1 cellular context compared by ENCODE assay signal in the genomic region with DNA sequence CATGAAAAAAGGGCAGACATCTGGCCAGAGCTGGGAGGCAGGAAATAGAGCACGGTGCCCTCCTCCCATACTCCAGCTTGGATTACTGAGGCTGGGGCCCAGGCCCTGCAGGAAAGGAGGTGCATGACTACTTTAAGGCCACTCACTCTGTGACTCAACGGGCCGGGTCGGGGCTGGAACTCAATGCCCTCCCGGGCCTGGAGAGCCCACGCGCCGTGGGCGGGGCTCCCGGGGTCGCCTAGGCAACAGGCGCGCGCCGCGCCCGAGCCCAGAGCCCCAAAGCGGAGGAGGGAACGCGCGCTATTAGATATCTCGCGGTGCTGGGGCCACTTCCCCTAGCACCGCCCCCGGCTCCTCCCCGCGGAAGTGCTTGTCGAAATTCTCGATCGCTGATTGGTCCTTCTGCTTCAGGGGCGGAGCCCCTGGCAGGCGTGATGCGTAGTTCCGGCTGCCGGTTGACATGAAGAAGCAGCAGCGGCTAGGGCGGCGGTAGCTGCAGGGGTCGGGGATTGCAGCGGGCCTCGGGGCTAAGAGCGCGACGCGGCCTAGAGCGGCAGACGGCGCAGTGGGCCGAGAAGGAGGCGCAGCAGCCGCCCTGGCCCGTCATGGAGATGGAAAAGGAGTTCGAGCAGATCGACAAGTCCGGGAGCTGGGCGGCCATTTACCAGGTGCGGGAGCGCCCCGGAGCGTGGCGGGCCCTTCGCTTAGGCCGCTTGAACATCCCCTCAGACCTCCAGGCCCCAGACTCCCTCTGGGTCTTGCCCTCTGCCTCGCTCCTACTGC.
TF ChIP-seq lines count a peak whose summit lies in the region.

TSS of gene PTPN1 (plus strand) at position 461 of the 783 bp plus-strand sequence. CDS start at position 606, 145 bp downstream.

TF ChIP-seq in HEK293, 187 proteins besides CTCF, POLR2A, EP300 and RAD21 (continued from another document and continues in another):
- TF ChIP-seq ZNF362 (tag by site-specific recombination; IDR thresholded peaks at IDR 0.05) (no peak; the same call in 1 of the 2 replicates), KLF17 (tag by site-specific recombination; IDR thresholded peaks at IDR 0.05) (no peak; the same call in 1 of the 2 replicates), ZNF175 (tag by site-specific recombination; IDR thresholded peaks at IDR 0.05) (no peak), ZNF202 (tag by site-specific recombination; IDR thresholded peaks at IDR 0.05; ENCODE audit: borderline replicate concordance) (no peak), ZNF596 (tag by site-specific recombination; IDR thresholded peaks at IDR 0.05) (no peak), ZNF350 (tag by site-specific recombination; IDR thresholded peaks at IDR 0.05) (no peak), ZNF341 (tag by site-specific recombination; IDR thresholded peaks at IDR 0.05; ENCODE audit: low read depth) (no peak), ZNF585B (tag by site-specific recombination; IDR thresholded peaks at IDR 0.05) (no peak), SCRT1 (tag by site-specific recombination; IDR thresholded peaks at IDR 0.05; ENCODE audit: borderline replicate concordance) (no peak), ZBTB1 (tag by site-specific recombination; IDR thresholded peaks at IDR 0.05) (0 out of 2 replicates have a peak, but pooled peaks have one; percentile 53), GFI1B (tag by site-specific recombination; IDR thresholded peaks at IDR 0.05) (0 out of 2 replicates have a peak, but pooled peaks have one; percentile 11), ZNF112 (tag by site-specific recombination; IDR thresholded peaks at IDR 0.05) (no peak), ZBTB21 (tag by site-specific recombination; IDR thresholded peaks at IDR 0.05) (no peak), ZNF600 (tag by site-specific recombination; IDR thresholded peaks at IDR 0.05) (peak; percentile 11), ZNF830 (tag by site-specific recombination; IDR thresholded peaks at IDR 0.05; ENCODE audit: low read depth) (no peak), ZNF423 (tag by site-specific recombination; IDR thresholded peaks at IDR 0.05) (no peak), ZBTB8A (tag by site-specific recombination; IDR thresholded peaks at IDR 0.05) (peak; percentile 49; the same call in 1 of the 2 replicates), KLF10 (tag by site-specific recombination; IDR thresholded peaks at IDR 0.05) (peak; percentile 48; the same call in 1 of the 2 replicates), TCF7L2 (IDR thresholded peaks at IDR 0.05; ENCODE audit: borderline replicate concordance, low read depth, low read length) (no peak), ZFP69B (tag by site-specific recombination; IDR thresholded peaks at IDR 0.05) (peak; percentile 96), ZNF274 (IDR thresholded peaks at IDR 0.05; ENCODE audit: low read length) (no peak), ZNF274 (tag by site-specific recombination; IDR thresholded peaks at IDR 0.05; ENCODE audit: borderline replicate concordance) (no peak), ZNF623 (tag by site-specific recombination; IDR thresholded peaks at IDR 0.05) (no peak), RBAK (tag by site-specific recombination; IDR thresholded peaks at IDR 0.05) (no peak), EGR2 (tag by site-specific recombination; IDR thresholded peaks at IDR 0.05; ENCODE audit: low read depth) (peak; percentile 83), ZNF26 (tag by site-specific recombination; IDR thresholded peaks at IDR 0.05) (no peak), ZNF366 (tag by site-specific recombination; conservative IDR thresholded peaks at IDR 0.05) (0 out of 2 replicates have a peak, but pooled peaks have one; percentile 41), ZNF24 (tag by site-specific recombination; IDR thresholded peaks at IDR 0.05) (peak; percentile 48), ZNF791 (tag by site-specific recombination; IDR thresholded peaks at IDR 0.05) (no peak), ZNF37A (tag by site-specific recombination; IDR thresholded peaks at IDR 0.05) (no peak), ZBTB48 (tag by site-specific recombination; IDR thresholded peaks at IDR 0.05) (peak; percentile 94), KLF16 (tag by site-specific recombination; IDR thresholded peaks at IDR 0.05) (peak; percentile 93), ZFP41 (tag by site-specific recombination; IDR thresholded peaks at IDR 0.05; ENCODE audit: borderline replicate concordance) (no peak), ZNF549 (tag by site-specific recombination; IDR thresholded peaks at IDR 0.05) (no peak)
- TF ChIP-seq, protein P1, sequence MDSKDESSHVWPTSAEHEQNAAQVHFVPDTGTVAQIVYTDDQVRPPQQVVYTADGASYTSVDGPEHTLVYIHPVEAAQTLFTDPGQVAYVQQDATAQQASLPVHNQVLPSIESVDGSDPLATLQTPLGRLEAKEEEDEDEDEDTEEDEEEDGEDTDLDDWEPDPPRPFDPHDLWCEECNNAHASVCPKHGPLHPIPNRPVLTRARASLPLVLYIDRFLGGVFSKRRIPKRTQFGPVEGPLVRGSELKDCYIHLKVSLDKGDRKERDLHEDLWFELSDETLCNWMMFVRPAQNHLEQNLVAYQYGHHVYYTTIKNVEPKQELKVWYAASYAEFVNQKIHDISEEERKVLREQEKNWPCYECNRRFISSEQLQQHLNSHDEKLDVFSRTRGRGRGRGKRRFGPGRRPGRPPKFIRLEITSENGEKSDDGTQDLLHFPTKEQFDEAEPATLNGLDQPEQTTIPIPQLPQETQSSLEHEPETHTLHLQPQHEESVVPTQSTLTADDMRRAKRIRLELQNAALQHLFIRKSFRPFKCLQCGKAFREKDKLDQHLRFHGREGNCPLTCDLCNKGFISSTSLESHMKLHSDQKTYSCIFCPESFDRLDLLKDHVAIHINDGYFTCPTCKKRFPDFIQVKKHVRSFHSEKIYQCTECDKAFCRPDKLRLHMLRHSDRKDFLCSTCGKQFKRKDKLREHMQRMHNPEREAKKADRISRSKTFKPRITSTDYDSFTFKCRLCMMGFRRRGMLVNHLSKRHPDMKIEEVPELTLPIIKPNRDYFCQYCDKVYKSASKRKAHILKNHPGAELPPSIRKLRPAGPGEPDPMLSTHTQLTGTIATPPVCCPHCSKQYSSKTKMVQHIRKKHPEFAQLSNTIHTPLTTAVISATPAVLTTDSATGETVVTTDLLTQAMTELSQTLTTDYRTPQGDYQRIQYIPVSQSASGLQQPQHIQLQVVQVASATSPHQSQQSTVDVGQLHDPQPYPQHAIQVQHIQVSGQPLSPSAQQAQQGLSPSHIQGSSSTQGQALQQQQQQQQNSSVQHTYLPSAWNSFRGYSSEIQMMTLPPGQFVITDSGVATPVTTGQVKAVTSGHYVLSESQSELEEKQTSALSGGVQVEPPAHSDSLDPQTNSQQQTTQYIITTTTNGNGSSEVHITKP (tag by site-specific recombination; IDR thresholded peaks at IDR 0.05), result no peak
- TF ChIP-seq, protein P2, sequence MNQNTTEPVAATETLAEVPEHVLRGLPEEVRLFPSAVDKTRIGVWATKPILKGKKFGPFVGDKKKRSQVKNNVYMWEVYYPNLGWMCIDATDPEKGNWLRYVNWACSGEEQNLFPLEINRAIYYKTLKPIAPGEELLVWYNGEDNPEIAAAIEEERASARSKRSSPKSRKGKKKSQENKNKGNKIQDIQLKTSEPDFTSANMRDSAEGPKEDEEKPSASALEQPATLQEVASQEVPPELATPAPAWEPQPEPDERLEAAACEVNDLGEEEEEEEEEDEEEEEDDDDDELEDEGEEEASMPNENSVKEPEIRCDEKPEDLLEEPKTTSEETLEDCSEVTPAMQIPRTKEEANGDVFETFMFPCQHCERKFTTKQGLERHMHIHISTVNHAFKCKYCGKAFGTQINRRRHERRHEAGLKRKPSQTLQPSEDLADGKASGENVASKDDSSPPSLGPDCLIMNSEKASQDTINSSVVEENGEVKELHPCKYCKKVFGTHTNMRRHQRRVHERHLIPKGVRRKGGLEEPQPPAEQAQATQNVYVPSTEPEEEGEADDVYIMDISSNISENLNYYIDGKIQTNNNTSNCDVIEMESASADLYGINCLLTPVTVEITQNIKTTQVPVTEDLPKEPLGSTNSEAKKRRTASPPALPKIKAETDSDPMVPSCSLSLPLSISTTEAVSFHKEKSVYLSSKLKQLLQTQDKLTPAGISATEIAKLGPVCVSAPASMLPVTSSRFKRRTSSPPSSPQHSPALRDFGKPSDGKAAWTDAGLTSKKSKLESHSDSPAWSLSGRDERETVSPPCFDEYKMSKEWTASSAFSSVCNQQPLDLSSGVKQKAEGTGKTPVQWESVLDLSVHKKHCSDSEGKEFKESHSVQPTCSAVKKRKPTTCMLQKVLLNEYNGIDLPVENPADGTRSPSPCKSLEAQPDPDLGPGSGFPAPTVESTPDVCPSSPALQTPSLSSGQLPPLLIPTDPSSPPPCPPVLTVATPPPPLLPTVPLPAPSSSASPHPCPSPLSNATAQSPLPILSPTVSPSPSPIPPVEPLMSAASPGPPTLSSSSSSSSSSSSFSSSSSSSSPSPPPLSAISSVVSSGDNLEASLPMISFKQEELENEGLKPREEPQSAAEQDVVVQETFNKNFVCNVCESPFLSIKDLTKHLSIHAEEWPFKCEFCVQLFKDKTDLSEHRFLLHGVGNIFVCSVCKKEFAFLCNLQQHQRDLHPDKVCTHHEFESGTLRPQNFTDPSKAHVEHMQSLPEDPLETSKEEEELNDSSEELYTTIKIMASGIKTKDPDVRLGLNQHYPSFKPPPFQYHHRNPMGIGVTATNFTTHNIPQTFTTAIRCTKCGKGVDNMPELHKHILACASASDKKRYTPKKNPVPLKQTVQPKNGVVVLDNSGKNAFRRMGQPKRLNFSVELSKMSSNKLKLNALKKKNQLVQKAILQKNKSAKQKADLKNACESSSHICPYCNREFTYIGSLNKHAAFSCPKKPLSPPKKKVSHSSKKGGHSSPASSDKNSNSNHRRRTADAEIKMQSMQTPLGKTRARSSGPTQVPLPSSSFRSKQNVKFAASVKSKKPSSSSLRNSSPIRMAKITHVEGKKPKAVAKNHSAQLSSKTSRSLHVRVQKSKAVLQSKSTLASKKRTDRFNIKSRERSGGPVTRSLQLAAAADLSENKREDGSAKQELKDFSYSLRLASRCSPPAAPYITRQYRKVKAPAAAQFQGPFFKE (tag by site-specific recombination; IDR thresholded peaks at IDR 0.05; ENCODE audit: borderline replicate concordance), result no peak
- TF ChIP-seq, protein P3, sequence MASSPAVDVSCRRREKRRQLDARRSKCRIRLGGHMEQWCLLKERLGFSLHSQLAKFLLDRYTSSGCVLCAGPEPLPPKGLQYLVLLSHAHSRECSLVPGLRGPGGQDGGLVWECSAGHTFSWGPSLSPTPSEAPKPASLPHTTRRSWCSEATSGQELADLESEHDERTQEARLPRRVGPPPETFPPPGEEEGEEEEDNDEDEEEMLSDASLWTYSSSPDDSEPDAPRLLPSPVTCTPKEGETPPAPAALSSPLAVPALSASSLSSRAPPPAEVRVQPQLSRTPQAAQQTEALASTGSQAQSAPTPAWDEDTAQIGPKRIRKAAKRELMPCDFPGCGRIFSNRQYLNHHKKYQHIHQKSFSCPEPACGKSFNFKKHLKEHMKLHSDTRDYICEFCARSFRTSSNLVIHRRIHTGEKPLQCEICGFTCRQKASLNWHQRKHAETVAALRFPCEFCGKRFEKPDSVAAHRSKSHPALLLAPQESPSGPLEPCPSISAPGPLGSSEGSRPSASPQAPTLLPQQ (tag by site-specific recombination; IDR thresholded peaks at IDR 0.05), result peak; percentile 96
- TF ChIP-seq, protein P4, sequence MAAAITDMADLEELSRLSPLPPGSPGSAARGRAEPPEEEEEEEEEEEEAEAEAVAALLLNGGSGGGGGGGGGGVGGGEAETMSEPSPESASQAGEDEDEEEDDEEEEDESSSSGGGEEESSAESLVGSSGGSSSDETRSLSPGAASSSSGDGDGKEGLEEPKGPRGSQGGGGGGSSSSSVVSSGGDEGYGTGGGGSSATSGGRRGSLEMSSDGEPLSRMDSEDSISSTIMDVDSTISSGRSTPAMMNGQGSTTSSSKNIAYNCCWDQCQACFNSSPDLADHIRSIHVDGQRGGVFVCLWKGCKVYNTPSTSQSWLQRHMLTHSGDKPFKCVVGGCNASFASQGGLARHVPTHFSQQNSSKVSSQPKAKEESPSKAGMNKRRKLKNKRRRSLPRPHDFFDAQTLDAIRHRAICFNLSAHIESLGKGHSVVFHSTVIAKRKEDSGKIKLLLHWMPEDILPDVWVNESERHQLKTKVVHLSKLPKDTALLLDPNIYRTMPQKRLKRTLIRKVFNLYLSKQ (tag by site-specific recombination; IDR thresholded peaks at IDR 0.05; ENCODE audit: borderline replicate concordance), result no peak
- TF ChIP-seq, protein P5, sequence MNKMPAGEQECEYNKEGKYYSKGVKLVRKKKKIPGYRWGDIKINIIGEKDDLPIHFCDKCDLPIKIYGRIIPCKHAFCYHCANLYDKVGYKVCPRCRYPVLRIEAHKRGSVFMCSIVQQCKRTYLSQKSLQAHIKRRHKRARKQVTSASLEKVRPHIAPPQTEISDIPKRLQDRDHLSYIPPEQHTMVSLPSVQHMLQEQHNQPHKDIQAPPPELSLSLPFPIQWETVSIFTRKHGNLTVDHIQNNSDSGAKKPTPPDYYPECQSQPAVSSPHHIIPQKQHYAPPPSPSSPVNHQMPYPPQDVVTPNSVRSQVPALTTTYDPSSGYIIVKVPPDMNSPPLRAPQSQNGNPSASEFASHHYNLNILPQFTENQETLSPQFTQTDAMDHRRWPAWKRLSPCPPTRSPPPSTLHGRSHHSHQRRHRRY (tag by site-specific recombination; IDR thresholded peaks at IDR 0.05), result no peak
